ENCODE assay signal across 9 cellular contexts in the genomic region with DNA sequence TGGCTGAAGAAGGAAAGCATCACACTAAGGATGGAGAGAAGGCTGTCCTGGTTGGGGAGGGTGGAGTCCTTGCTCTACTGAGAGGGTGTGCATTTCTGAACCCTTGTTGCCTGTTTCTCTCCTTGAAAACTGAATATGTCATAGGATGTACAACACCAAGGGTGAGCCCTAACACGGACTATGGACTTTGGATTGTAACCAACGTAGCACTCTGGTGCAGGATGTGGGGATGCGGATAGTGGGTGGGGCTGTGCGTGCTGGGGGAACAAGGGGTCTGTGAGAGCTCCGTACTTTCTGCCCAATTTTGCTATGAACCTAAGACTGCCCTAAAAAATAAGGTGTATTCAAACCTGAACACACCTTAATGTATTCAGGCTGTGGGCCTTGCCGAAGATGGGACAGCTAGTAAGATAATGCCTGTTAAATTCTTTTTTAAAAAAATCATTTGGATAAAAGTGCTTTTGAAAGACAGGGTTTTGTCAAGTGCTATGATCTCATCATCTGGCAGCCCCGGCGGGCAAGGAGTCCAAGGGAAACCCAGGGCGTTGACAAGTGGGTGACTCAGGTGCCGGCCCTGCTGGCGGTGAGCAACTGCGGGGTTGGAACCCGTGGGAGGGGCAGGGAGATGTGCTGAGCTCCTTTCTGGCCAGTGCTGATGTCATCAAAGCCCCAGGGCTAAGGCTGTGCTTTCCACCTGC. TPM values are rescaled to one million over a fixed set of nuclear protein-coding genes. Genes with fewer than 3 reads are reported as not detected.
DNase-seq lines count a peak whose midpoint lies in the region; ATAC-seq lines count a peak whose summit lies in the region.
"Had no signal": no experiment of that assay in that cellular context is flagged by ENCODE, and none has a peak within 500 bp of the region (broad histone marks: within the 10 kb centered on the region; RNA-seq: fewer than 3 reads in every experiment).

No MANE protein-coding gene starts in this region.

- no peaks in the 10 kb centered on the region for H3K9me3 Mint-ChIP-seq in activated naive CD4-positive, alpha-beta T cell treated with anti-CD3 and anti-CD28 coated beads for 36 hours

- H3K27me3 Mint-ChIP-seq in activated naive CD4-positive, alpha-beta T cell treated with anti-CD3 and anti-CD28 coated beads for 36 hours (ENCODE audit: low read depth) = no peaks in the 10 kb centered on the region

- H3K4me1 Mint-ChIP-seq in activated naive CD4-positive, alpha-beta T cell treated with anti-CD3 and anti-CD28 coated beads for 36 hours (ENCODE audit: low read depth) = peaks cover 3% of the 10 kb centered on the region
- H3K4me1 Mint-ChIP-seq: naive B cell had no signal

- no peaks in the 10 kb centered on the region for H3K36me3 Mint-ChIP-seq in activated naive CD4-positive, alpha-beta T cell treated with anti-CD3 and anti-CD28 coated beads for 36 hours (ENCODE audit: low read depth)
- H3K36me3 Mint-ChIP-seq: naive B cell had no signal

- intact Hi-C loops in posterior vena cava (cut with DNase I) = no loop called here
- intact Hi-C loops in activated naive CD4-positive, alpha-beta T cell treated with anti-CD3 and anti-CD28 coated beads for 36 hours (cut with micrococcal nuclease) = loop anchor here (10.0 kb wide), 1 partner anchor 51 kb away; no protein-coding TSS in a partner anchor

- ATAC-seq in esophagus mucosa = peak; percentile 100

- no peak overlapping the region for H3K27ac Mint-ChIP-seq in activated naive CD4-positive, alpha-beta T cell treated with anti-CD3 and anti-CD28 coated beads for 36 hours

- no peak overlapping the region for H3K4me3 Mint-ChIP-seq in activated naive CD4-positive, alpha-beta T cell treated with anti-CD3 and anti-CD28 coated beads for 36 hours
- H3K4me3 Mint-ChIP-seq: naive B cell had no signal

- CTCF ChIA-PET in activated naive CD4-positive, alpha-beta T cell treated with anti-CD3 and anti-CD28 coated beads for 36 hours (lab: Charles Lee) = no interaction called here

- DNase-seq in EH (ENCODE audit: low read depth) (peak; percentile 64), NCI-H2196 treated with DMSO at 0.1 percent for 48 hours (lab: John Stamatoyannopoulos, UW; ENCODE audit: unreplicated experiment) (peak; percentile 86), posterior vena cava (ENCODE audit: low spot score) (peak; percentile 95), NK-92 (lab: John Stamatoyannopoulos, UW; ENCODE audit: unreplicated experiment) (no peak)
- DNase-seq in activated naive CD4-positive, alpha-beta T cell treated with anti-CD3 and anti-CD28 coated beads for 36 hours = no peak
- DNase-seq in stimulated activated naive CD4-positive, alpha-beta T cell (lab: John Stamatoyannopoulos, UW) = no peak
- DNase-seq in activated CD8-positive, alpha-beta memory T cell treated with anti-CD3 and anti-CD28 coated beads for 24 hours = no peak
- DNase-seq: naive B cell had no signal

RNA-seq across cellular contexts. Expression of gene GATA6, which starts 54.0 kb away (rescaled TPM):
- total RNA-seq in esophagus mucosa = 0.32 TPM
- 10 to 100 TPM; 32.7 to 38.4 TPM for total RNA-seq in posterior vena cava
- total RNA-seq in activated naive CD4-positive, alpha-beta T cell treated with anti-CD3 and anti-CD28 coated beads for 36 hours = not detected

Comparison
In these comparisons a context has a peak if more than half of its experiments do, and no peak if none do; other contexts are left out.
1. DNase-seq: peak in EH (single experiment), NCI-H2196 treated with DMSO at 0.1 percent for 48 hours (single experiment) and posterior vena cava (single experiment); none in NK-92 (single experiment), activated naive CD4-positive, alpha-beta T cell treated with anti-CD3 and anti-CD28 coated beads for 36 hours (single experiment), stimulated activated naive CD4-positive, alpha-beta T cell (0 of 6) and activated CD8-positive, alpha-beta memory T cell treated with anti-CD3 and anti-CD28 coated beads for 24 hours (single experiment).
2. RNA of gene GATA6, which starts 54.0 kb away (total RNA-seq): 32.7 to 38.4 TPM in posterior vena cava; 0.32 TPM in esophagus mucosa (single experiment) and not detected in activated naive CD4-positive, alpha-beta T cell treated with anti-CD3 and anti-CD28 coated beads for 36 hours; every median in the first group is over 10 times any median in the second.